8 cellular contexts compared by ENCODE assay signal in genomic region chr22:19941365-19942070, GRCh38. TPM values are rescaled to one million over a fixed set of nuclear protein-coding genes. Genes with fewer than 3 reads are reported as not detected.
DNase-seq lines count a peak whose midpoint lies in the region; ATAC-seq and TF ChIP-seq lines count a peak whose summit lies in the region.

Gene COMT (plus strand): TSS chr22:19941772. CDS start chr22:19962527, 20,755 bp downstream.
Gene TXNRD2 (minus strand): TSS chr22:19941818. CDS start chr22:19941803, 15 bp downstream.

- H2AFZ ChIP-seq in Loucy (ENCODE audit: low read length): peak within 1 kb of the TSS; percentile 87

- peak; percentile 88 for TF ChIP-seq POLR2A in GM18505 (IDR thresholded peaks at IDR 0.05; ENCODE audit: borderline replicate concordance, extremely low read depth, insufficient read depth, insufficient read length)

- peak within 1 kb of the TSS; percentile 89 for H3K4me3 ChIP-seq in Loucy (ENCODE audit: low read length, poor library complexity, severe bottlenecking)
- H3K4me3 ChIP-seq in kidney epithelial cell (ENCODE audit: low read depth, low read length): peak within 1 kb of the TSS; percentile 60

- peak within 1 kb of the TSS; percentile 99 for H3K4me2 ChIP-seq in Loucy (ENCODE audit: low read depth, low read length, poor library complexity, severe bottlenecking)

- DNase-seq in A172 (ENCODE audit: low spot score) (no peak), caudate nucleus (lab: John Stamatoyannopoulos, UW) (peak in 36 of 61 donors; percentile 10 to 64 (median 36)), kidney epithelial cell (ENCODE audit: low read depth) (no peak)
- DNase-seq in activated CD4-positive, CD25-positive, alpha-beta regulatory T cell treated with anti-CD3 and anti-CD28 coated beads, Interleukin-2, amount 50 U/mL, for 16 hours (ENCODE audit: low read depth, low spot score): peak; percentile 47
- peak; percentile 48 to 55 for DNase-seq in stimulated activated CD4-positive, alpha-beta T cell treated with anti-CD3 and anti-CD28 coated beads, Interleukin-15, amount 100 ng/mL, for 48 hours (ENCODE audit: low read depth in 2 of 2)

- no peak for TF ChIP-seq CTCF in Loucy (conservative IDR thresholded peaks at IDR 0.05; ENCODE audit: low read length)
- no peak for TF ChIP-seq CTCF in kidney epithelial cell (IDR thresholded peaks at IDR 0.05; ENCODE audit: insufficient read depth, low read length, poor library complexity, severe bottlenecking)

- no peaks in the 10 kb centered on the region for H3K9me2 ChIP-seq in Loucy (replicated peaks; ENCODE audit: low read depth, low read length)

- H3K79me2 ChIP-seq in Loucy (ENCODE audit: insufficient read depth, low read length): peaks cover 64% of the 10 kb centered on the region

- peak within 1 kb of the TSS; percentile 77 for H3K27ac ChIP-seq in caudate nucleus (ENCODE audit: low read depth, low read length)

- H3K27me3 ChIP-seq in Loucy (ENCODE audit: insufficient read depth, low read length, poor library complexity, severe bottlenecking): peaks cover 7% of the 10 kb centered on the region
- no peaks in the 10 kb centered on the region for H3K27me3 ChIP-seq in kidney epithelial cell (ENCODE audit: control insufficient read depth, insufficient read depth, low read length)

- 0 out of 2 replicates have a peak, but pooled peaks cover 4% of the 10 kb centered on the region for H3F3A ChIP-seq in Loucy (ENCODE audit: low read depth)

- H4K20me1 ChIP-seq in Loucy (ENCODE audit: insufficient read depth, low read length, poor library complexity, severe bottlenecking): peaks cover 7% of the 10 kb centered on the region

- H3K36me3 ChIP-seq in Loucy (ENCODE audit: insufficient read depth, low read length) (no peaks in the 10 kb centered on the region), kidney epithelial cell (ENCODE audit: control insufficient read depth, insufficient read depth, low read length) (no peaks in the 10 kb centered on the region)

- peak within 1 kb of the TSS; percentile 99 for H3K9ac ChIP-seq in Loucy (ENCODE audit: low read depth, low read length, poor library complexity, severe bottlenecking)

- peaks cover 39% of the 10 kb centered on the region for H3K4me1 ChIP-seq in Loucy (ENCODE audit: insufficient read depth, low read length, poor library complexity, severe bottlenecking)

- no peaks in the 10 kb centered on the region for H3K9me3 ChIP-seq in Loucy (ENCODE audit: insufficient read depth, low read depth, low read length)

- ATAC-seq in GM18505 (IDR thresholded peaks at IDR 0.05; ENCODE audit: unreplicated experiment) (no peak), GM21723 (IDR thresholded peaks at IDR 0.05; ENCODE audit: unreplicated experiment) (no peak)

RNA-seq across cellular contexts. Expression of gene COMT, which starts in this region (rescaled TPM):
- 91.9 and 130 TPM in 2 replicates for total RNA-seq in A172 (2014; rRNA removed; shearing (Covaris generic))
- 371 and 403 TPM in 2 replicates for total RNA-seq in kidney epithelial cell

RNA-seq across cellular contexts. Expression of gene TXNRD2, which starts in this region (rescaled TPM):
- 112 and 114 TPM in 2 replicates for total RNA-seq in A172 (2014; rRNA removed; shearing (Covaris generic))
- 30.0 and 50.4 TPM in 2 replicates for total RNA-seq in kidney epithelial cell

Comparison
In these comparisons a context has a peak if more than half of its experiments do, and no peak if none do; other contexts are left out.
1. DNase-seq: peak in activated CD4-positive, CD25-positive, alpha-beta regulatory T cell treated with anti-CD3 and anti-CD28 coated beads, Interleukin-2, amount 50 U/mL, for 16 hours (single experiment), caudate nucleus (36 of 61) and stimulated activated CD4-positive, alpha-beta T cell treated with anti-CD3 and anti-CD28 coated beads, Interleukin-15, amount 100 ng/mL, for 48 hours (2 of 2); none in A172 (single experiment) and kidney epithelial cell (single experiment).